1 cellular context compared by ENCODE assay signal in genomic region chr2:102518170-102518569, GRCh38.
TF ChIP-seq lines count a peak whose summit lies in the region.

No MANE protein-coding gene starts in this region.

TF ChIP-seq in HepG2, 621 proteins besides CTCF, POLR2A, EP300 and RAD21 (continued from another document):
- no peak for TF ChIP-seq ZNF407 (CRISPR knock-in tag; IDR thresholded peaks at IDR 0.05; ENCODE audit: not compliant biosample characterization)
- TF ChIP-seq SYNCRIP (IDR thresholded peaks at IDR 0.05; ENCODE audit: insufficient read depth, low read depth, low read length) = no peak
- no peak for TF ChIP-seq DMTF1 (CRISPR knock-in tag; IDR thresholded peaks at IDR 0.05)
TF ChIP-seq in HepG2: peak in this region for 0.
